Comparison of ENCODE assay signal across 8 cellular contexts in the genomic region with DNA sequence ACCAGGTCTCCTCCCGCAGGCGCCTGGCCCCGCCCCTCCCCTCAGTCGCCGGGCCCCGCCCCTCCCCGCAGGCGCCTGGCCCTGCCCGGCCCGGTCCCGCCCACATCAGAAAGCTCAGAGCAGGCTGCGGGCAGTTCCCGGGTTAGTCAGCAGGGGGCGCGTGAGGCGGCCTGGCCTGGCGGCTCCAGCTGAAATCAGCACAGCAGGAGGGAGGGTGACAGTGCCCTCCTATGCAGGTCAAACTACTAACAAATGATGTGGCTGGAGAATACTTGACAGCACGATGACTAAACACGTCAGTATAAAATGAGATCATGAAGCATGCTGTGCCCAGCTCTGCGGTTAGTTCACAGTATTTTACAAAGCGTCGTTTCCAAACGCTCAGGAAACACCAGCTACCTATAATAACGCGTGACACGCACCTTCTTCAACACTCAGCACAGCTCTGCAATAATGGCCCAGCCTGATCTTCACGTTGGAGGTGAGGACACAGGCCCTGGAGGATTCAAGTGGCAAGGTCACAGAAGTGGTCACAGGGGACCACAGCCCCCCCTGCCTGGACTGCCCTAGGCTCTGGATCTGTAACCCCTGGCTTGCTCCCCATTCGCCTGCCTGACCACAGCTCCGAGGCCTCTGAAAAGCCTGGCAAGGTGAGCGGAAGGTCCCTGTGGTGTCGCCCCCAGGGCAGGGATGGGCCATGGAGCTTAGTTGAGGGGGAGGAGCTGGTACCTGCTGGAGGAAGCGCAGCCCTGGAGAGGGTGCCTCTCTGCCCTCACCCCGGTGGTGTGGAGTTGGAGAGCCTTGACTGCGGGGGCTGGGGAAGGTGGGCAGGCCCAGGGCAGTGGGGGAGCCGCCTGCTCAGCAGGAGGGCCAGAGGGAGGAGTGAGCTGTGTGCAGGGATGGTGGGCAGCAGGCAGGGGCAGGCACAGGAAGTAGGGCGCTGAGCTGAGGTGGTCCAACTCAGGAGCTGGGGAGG.
DNase-seq lines count a peak whose midpoint lies in the region; ATAC-seq lines count a peak whose summit lies in the region.

No MANE protein-coding gene starts in this region.

- CTCF ChIA-PET in activated CD4-positive, alpha-beta T cell treated with anti-CD3 and anti-CD28 coated beads for 36 hours (lab: Charles Lee) = interaction anchor here (0.6 to 1.8 kb wide), 15 partner anchors 12 to 348 kb away, joined by 3 to 18 read pairs (median 4); no protein-coding TSS in a partner anchor

- POLR2A ChIA-PET in activated CD4-positive, alpha-beta T cell treated with anti-CD3 and anti-CD28 coated beads for 36 hours (lab: Charles Lee) = interaction anchor here (0.8 to 1.2 kb wide), 4 partner anchors 39 to 94 kb away, joined by 3 to 4 read pairs (median 3); no protein-coding TSS in a partner anchor

- no peaks in the 10 kb centered on the region for H3K36me3 Mint-ChIP-seq in activated CD4-positive, alpha-beta T cell treated with anti-CD3 and anti-CD28 coated beads for 36 hours (ENCODE audit: low read depth)

- intact Hi-C loops in activated CD4-positive, alpha-beta T cell treated with anti-CD3 and anti-CD28 coated beads for 36 hours (cut with DNase I, micrococcal nuclease) = loop anchor here (1.0 to 5.0 kb wide), 8 partner anchors 54 to 414 kb away; partner anchors contain the start of genes MAP2K3 (in 1 of the 2), TMEM11 (in 1 of the 2) and USP22 (in 1 of the 2)

- no peak overlapping the region for H3K4me3 Mint-ChIP-seq in activated CD4-positive, alpha-beta T cell treated with anti-CD3 and anti-CD28 coated beads for 36 hours

- H3K9me3 Mint-ChIP-seq in activated CD4-positive, alpha-beta T cell treated with anti-CD3 and anti-CD28 coated beads for 36 hours (ENCODE audit: low read depth) = no peaks in the 10 kb centered on the region

- peaks cover 15% of the 10 kb centered on the region for H3K27me3 Mint-ChIP-seq in activated CD4-positive, alpha-beta T cell treated with anti-CD3 and anti-CD28 coated beads for 36 hours

- peak; percentile 94 for DNase-seq in AG08395 (ENCODE audit: low spot score)
- peak; percentile 25 to 76 for DNase-seq in NCI-H446 (lab: John Stamatoyannopoulos, UW)
- peak; percentile 96 for DNase-seq in activated CD4-positive, alpha-beta T cell treated with anti-CD3 and anti-CD28 coated beads for 36 hours
- peak; percentile 82 for DNase-seq in cerebellum (ENCODE audit: low spot score)
- DNase-seq in left lobe of liver (ENCODE audit: low spot score) = peak; percentile 94
- DNase-seq in stimulated activated CD4-positive, alpha-beta T cell treated with anti-CD3 and anti-CD28 coated beads, Interleukin-4, amount 100 ng/mL, for 4 hours = peak; percentile 93 to 94

- H3K27ac Mint-ChIP-seq in activated CD4-positive, alpha-beta T cell treated with anti-CD3 and anti-CD28 coated beads for 36 hours = peak overlapping the region; percentile 67

- H3K4me1 Mint-ChIP-seq in activated CD4-positive, alpha-beta T cell treated with anti-CD3 and anti-CD28 coated beads for 36 hours = peaks cover 21% of the 10 kb centered on the region

- peak; percentile 94 for ATAC-seq in GM18867 (IDR thresholded peaks at IDR 0.05; ENCODE audit: unreplicated experiment)
- peak; percentile 84 for ATAC-seq in HG03175 (IDR thresholded peaks at IDR 0.05; ENCODE audit: unreplicated experiment)
- peak; percentile 92 for ATAC-seq in activated CD4-positive, alpha-beta T cell treated with anti-CD3 and anti-CD28 coated beads for 36 hours
- peak; percentile 98 for ATAC-seq in left lobe of liver

Comparison
In these comparisons a context has a peak if more than half of its experiments do, and no peak if none do; other contexts are left out.
1. Peak in every context shown above with its lines: DNase-seq and ATAC-seq.